Comparison of ENCODE assay signal across 8 cellular contexts in the genomic region with DNA sequence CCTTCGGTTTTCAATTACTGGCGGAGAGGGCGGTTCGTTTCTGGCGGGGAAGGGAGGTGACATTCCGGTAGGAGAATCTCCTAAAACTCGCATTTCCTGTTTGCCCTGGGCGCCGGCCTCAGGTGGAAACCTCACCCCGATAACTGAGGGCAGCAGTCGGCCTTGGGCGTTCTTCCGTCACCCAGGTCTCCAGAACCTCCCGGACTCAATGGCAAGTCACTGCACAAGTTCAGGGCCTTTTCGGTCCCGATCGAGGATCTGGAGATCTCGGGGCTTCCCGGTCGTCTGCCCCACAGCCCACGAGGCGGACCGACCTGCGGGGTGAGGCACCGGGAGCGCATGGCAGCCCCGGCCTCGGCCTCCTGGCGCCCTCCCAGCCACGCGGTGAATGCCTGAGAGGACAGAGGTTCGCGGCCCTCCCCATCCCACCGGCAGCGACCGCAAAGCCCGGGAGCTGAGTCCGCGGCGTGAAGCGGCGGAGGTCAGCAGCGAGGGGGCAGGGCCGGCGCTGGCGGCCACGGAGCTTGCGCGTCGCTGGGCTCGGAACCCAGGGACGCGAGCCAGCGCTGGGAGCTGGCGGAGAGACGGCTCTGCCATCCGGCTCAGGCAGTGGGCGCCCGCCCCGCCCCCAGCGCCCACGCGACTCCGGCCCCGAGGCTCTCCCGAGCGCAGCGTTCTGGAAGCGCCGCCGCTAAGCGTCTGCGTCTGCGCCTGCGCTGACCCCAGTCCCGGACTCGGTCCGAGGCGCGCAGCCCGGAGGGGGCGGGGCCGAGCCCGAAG. TPM values are rescaled to one million over a fixed set of nuclear protein-coding genes. Genes with fewer than 3 reads are reported as not detected.
A peak's percentile ranks its signal among the peaks of the same experiment; 100 is the strongest.
DNase-seq lines count a peak whose midpoint lies in the region; ATAC-seq, FAIRE-seq and TF ChIP-seq lines count a peak whose summit lies in the region.

No MANE protein-coding gene starts in this region.

- TF ChIP-seq POLR2A in GM12891 (IDR thresholded peaks at IDR 0.05; ENCODE audit: low read depth, low read length) (peak; percentile 30; the same call in 1 of the 2 replicates), prostate gland (IDR thresholded peaks at IDR 0.05) (peak; percentile 84)

- no peaks in the 10 kb centered on the region for H3K9me3 ChIP-seq in prostate gland

- no peaks in the 10 kb centered on the region for H3K36me3 ChIP-seq in prostate gland

- ATAC-seq in HG02678 (IDR thresholded peaks at IDR 0.05; ENCODE audit: unreplicated experiment) (peak; percentile 90), left ventricle myocardium superior (peak; percentile 97)

- peak overlapping the region; percentile 91 to 98 for H3K27ac ChIP-seq in prostate gland

- WGBS in prostate gland = under 1% methylated on average over 76 of the region's 84 CpGs

- intact Hi-C loops in left ventricle myocardium superior (cut with micrococcal nuclease) (no loop called here), prostate gland (cut with DNase I) (loop anchor here (5.0 kb wide), 1 partner anchor 201 kb away; no protein-coding TSS in a partner anchor)

- no peaks in the 10 kb centered on the region for H3K4me1 ChIP-seq in prostate gland (replicated peaks)

- peak; percentile 51 for FAIRE-seq in GM12891 (lab: Jason Lieb, UNC)

- H3K4me3 ChIP-seq in prostate gland = peak overlapping the region; percentile 62 to 73

- peak; percentile 100 for DNase-seq in GM12891 (ENCODE audit: insufficient read length, low spot score)
- DNase-seq in NCI-H1417 (lab: John Stamatoyannopoulos, UW) = peak; percentile 89 to 94 (median 93)
- DNase-seq in T-helper 1 cell = peak; percentile 61 to 88 (median 72)
- peak; percentile 76 for DNase-seq in amniotic stem cell (lab: John Stamatoyannopoulos, UW)
- peak; percentile 96 for DNase-seq in left ventricle myocardium superior
- DNase-seq in prostate gland (ENCODE audit: low spot score) = peak; percentile 87
- DNase-seq in ureter (ENCODE audit: low spot score) = peak; percentile 94

- no peaks in the 10 kb centered on the region for H3K27me3 ChIP-seq in prostate gland (replicated peaks; ENCODE audit: insufficient read depth)

- TF ChIP-seq CTCF in prostate gland (IDR thresholded peaks at IDR 0.05) = peak in 2 of 4 experiments; percentile 23 to 27

TF ChIP-seq in GM12891, 5 proteins besides CTCF, POLR2A, EP300 and RAD21:
- TF ChIP-seq POU2F2 (IDR thresholded peaks at IDR 0.05; ENCODE audit: low read depth, low read length) (no peak), SPI1 (IDR thresholded peaks at IDR 0.05; ENCODE audit: low read depth, low read length) (no peak), TAF1 (IDR thresholded peaks at IDR 0.05; ENCODE audit: low read depth, low read length) (no peak), PAX5 (IDR thresholded peaks at IDR 0.05; ENCODE audit: insufficient read depth, low read length, severe bottlenecking) (no peak), POLR2AphosphoS5 (IDR thresholded peaks at IDR 0.05; ENCODE audit: low read depth, low read length) (no peak)

RNA-seq across cellular contexts. Expression of gene SRL, which starts 58.4 kb away (rescaled TPM):
- not detected for polyA plus RNA-seq in GM12891 (2012; ENCODE audit: low read depth, missing spikeins)
- total RNA-seq in left ventricle myocardium superior (426 TPM), prostate gland (1 to 10 TPM; 2.6 to 5.3 TPM), ureter (10.1 TPM)

Comparison
In these comparisons a context has a peak if more than half of its experiments do, and no peak if none do; other contexts are left out.
1. Peak in every context shown above with its lines: DNase-seq, ATAC-seq, H3K4me3 ChIP-seq and H3K27ac ChIP-seq.
2. RNA of gene SRL, which starts 58.4 kb away (total RNA-seq): 426 TPM in left ventricle myocardium superior (single experiment); 10.1 TPM in ureter (single experiment) and 2.6 to 5.3 TPM in prostate gland; every median in the first group is over 10 times any median in the second.